In the genomic region with DNA sequence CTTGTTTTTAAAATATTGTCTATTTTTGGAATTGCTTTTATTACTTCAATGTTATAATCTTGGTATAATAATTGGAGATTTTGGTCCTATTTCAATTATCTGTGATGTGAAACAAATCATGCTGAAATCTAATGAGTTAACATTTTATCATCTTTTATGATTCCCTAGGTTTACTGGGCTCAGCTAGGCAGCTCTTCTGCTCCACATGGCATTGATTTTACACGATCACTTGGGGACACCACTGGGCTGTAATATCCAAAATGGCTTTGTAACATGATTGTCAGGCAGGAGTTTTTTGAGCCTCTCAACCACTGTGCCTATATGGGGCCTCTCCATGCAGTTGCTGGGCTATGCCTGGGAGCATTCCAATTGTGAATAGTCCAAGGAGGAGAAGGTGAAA, we compare ENCODE assay signal across 2 cellular contexts.
TF ChIP-seq lines count a peak whose summit lies in the region.

No MANE protein-coding gene starts in this region.

TF ChIP-seq in HepG2, 621 proteins besides CTCF, POLR2A, EP300 and RAD21:
- TF ChIP-seq ZNF331 (CRISPR knock-in tag; IDR thresholded peaks at IDR 0.05) (peak; percentile 59; the same call in 1 of the 2 replicates), KAT8 (CRISPR knock-in tag; IDR thresholded peaks at IDR 0.05) (no peak)

TF ChIP-seq in GM23338, 12 proteins besides CTCF, POLR2A, EP300 and RAD21:
- peak; percentile 55 for TF ChIP-seq ZNF331 (CRISPR knock-in tag; IDR thresholded peaks at IDR 0.05; ENCODE audit: low read depth)
- TF ChIP-seq ZNF114 (CRISPR knock-in tag; IDR thresholded peaks at IDR 0.05) = no peak
- no peak for TF ChIP-seq EZH2phosphoT487 (IDR thresholded peaks at IDR 0.05; ENCODE audit: unreplicated experiment)
- no peak for TF ChIP-seq JUNB (IDR thresholded peaks at IDR 0.05; ENCODE audit: unreplicated experiment)
- TF ChIP-seq, protein P1, sequence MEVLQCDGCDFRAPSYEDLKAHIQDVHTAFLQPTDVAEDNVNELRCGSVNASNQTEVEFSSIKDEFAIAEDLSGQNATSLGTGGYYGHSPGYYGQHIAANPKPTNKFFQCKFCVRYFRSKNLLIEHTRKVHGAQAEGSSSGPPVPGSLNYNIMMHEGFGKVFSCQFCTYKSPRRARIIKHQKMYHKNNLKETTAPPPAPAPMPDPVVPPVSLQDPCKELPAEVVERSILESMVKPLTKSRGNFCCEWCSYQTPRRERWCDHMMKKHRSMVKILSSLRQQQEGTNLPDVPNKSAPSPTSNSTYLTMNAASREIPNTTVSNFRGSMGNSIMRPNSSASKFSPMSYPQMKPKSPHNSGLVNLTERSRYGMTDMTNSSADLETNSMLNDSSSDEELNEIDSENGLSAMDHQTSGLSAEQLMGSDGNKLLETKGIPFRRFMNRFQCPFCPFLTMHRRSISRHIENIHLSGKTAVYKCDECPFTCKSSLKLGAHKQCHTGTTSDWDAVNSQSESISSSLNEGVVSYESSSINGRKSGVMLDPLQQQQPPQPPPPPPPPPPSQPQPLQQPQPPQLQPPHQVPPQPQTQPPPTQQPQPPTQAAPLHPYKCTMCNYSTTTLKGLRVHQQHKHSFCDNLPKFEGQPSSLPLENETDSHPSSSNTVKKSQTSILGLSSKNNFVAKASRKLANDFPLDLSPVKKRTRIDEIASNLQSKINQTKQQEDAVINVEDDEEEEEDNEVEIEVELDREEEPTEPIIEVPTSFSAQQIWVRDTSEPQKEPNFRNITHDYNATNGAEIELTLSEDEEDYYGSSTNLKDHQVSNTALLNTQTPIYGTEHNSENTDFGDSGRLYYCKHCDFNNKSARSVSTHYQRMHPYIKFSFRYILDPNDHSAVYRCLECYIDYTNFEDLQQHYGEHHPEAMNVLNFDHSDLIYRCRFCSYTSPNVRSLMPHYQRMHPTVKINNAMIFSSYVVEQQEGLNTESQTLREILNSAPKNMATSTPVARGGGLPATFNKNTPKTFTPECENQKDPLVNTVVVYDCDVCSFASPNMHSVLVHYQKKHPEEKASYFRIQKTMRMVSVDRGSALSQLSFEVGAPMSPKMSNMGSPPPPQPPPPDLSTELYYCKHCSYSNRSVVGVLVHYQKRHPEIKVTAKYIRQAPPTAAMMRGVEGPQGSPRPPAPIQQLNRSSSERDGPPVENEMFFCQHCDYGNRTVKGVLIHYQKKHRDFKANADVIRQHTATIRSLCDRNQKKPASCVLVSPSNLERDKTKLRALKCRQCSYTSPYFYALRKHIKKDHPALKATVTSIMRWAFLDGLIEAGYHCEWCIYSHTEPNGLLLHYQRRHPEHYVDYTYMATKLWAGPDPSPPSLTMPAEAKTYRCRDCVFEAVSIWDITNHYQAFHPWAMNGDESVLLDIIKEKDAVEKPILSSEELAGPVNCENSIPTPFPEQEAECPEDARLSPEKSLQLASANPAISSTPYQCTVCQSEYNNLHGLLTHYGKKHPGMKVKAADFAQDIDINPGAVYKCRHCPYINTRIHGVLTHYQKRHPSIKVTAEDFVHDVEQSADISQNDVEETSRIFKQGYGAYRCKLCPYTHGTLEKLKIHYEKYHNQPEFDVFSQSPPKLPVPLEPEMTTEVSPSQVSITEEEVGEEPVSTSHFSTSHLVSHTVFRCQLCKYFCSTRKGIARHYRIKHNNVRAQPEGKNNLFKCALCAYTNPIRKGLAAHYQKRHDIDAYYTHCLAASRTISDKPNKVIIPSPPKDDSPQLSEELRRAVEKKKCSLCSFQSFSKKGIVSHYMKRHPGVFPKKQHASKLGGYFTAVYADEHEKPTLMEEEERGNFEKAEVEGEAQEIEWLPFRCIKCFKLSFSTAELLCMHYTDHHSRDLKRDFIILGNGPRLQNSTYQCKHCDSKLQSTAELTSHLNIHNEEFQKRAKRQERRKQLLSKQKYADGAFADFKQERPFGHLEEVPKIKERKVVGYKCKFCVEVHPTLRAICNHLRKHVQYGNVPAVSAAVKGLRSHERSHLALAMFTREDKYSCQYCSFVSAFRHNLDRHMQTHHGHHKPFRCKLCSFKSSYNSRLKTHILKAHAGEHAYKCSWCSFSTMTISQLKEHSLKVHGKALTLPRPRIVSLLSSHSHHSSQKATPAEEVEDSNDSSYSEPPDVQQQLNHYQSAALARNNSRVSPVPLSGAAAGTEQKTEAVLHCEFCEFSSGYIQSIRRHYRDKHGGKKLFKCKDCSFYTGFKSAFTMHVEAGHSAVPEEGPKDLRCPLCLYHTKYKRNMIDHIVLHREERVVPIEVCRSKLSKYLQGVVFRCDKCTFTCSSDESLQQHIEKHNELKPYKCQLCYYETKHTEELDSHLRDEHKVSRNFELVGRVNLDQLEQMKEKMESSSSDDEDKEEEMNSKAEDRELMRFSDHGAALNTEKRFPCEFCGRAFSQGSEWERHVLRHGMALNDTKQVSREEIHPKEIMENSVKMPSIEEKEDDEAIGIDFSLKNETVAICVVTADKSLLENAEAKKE (CRISPR knock-in tag; IDR thresholded peaks at IDR 0.05) = no peak
